In the genomic region with DNA sequence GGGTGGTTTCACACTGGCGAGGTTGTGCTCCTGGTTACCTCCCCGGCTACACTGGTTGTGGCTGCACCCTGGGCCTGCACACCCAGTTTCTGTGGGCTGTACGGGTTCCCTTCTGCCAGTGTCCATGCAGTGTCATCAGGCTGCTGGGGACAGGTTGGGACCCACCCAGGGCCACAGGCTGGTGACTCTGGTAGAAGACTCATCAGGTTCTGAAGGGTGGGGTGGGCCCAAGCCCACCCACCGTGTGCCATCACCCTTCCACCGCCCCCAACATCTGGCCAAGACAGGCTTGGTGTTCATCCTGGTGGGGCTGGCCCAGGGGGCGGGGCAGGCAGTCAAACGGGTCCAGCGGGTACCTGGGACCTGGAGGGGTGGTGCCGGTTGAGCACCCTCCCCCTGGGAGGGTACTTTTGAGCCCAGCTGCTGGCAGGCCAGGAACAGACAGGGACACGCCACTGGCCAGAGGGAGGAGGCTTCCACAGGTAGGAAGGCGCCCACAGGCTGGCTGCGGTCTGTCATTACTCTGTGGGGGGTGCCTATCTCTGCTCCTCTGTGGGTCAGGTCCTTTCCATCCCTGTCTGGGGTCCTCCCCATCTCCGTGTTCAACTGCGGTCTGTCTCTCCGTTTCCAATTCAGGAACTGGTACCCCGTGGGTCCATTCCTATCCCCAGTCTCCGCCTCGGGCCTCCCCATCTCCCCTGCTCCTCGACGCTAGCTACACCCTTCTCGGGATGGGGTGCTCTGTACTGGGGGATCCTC, we compare ENCODE assay signal across 9 cellular contexts. TPM values are rescaled to one million over a fixed set of nuclear protein-coding genes. Genes with fewer than 3 reads are reported as not detected.
DNase-seq lines count a peak whose midpoint lies in the region; FAIRE-seq and TF ChIP-seq lines count a peak whose summit lies in the region.
"Had no signal": no experiment of that assay in that cellular context is flagged by ENCODE, and none has a peak within 500 bp of the region (broad histone marks: within the 10 kb centered on the region; RNA-seq: fewer than 3 reads in every experiment).

A gene (plus strand): TSS at position 437 of the 759 bp plus-strand sequence. CDS start 434 bp downstream, outside the sequence.

- H2AFZ ChIP-seq in trophoblast cell (ENCODE audit: insufficient read depth, low read length, poor library complexity) = peak within 1 kb of the TSS; percentile 57

- H3K23ac ChIP-seq in trophoblast cell (ENCODE audit: low read length) = no peak within 1 kb of the TSS

- peak within 1 kb of the TSS; percentile 32 for H4K12ac ChIP-seq in trophoblast cell (ENCODE audit: low read depth, low read length)

- peaks cover 8% of the 10 kb centered on the region for H3K79me1 ChIP-seq in trophoblast cell (ENCODE audit: low read length)

- H3K18ac ChIP-seq in trophoblast cell (ENCODE audit: low read length) = peak within 1 kb of the TSS; percentile 71

- H3K27ac Mint-ChIP-seq in activated T-helper 1 cell treated with anti-CD3 and anti-CD28 coated beads, Interleukin-12 subunit alpha, Interleukin-12 subunit beta, Interleukin-2, Interleukin-4 antibody, amounts not matched to agents 30 ng/mL and 10 ng/mL and 1 ng/mL, durations not matched to agents 14 hours and 24 hours and 36 hours = no peak within 1 kb of the TSS

- peak within 1 kb of the TSS; percentile 24 for H3K9ac ChIP-seq in trophoblast cell (ENCODE audit: low read length)

- peaks cover 37 to 40% of the 10 kb centered on the region in 2 experiments for H3K36me3 ChIP-seq in trophoblast cell (ENCODE audit: control insufficient read depth in 1 of 2, insufficient read depth in 2 of 2, low read length in 2 of 2)

- H3K4me3 ChIP-seq in LNCaP clone FGC (ENCODE audit: low read depth, low read length) (peak within 1 kb of the TSS; percentile 56), epithelial cell of esophagus (ENCODE audit: low read length) (peak within 1 kb of the TSS; percentile 69), trophoblast cell (ENCODE audit: low read depth, low read length) (peak within 1 kb of the TSS; percentile 41)

- H3K4me3 Mint-ChIP-seq in activated T-helper 1 cell treated with anti-CD3 and anti-CD28 coated beads, Interleukin-12 subunit alpha, Interleukin-12 subunit beta, Interleukin-2, Interleukin-4 antibody, amounts not matched to agents 30 ng/mL and 10 ng/mL and 1 ng/mL, durations not matched to agents 14 hours and 24 hours and 36 hours = no peak within 1 kb of the TSS

- H3K14ac ChIP-seq in trophoblast cell (ENCODE audit: low read length) = peak within 1 kb of the TSS; percentile 73

- H3K9me3 Mint-ChIP-seq in activated T-helper 1 cell treated with anti-CD3 and anti-CD28 coated beads, Interleukin-12 subunit alpha, Interleukin-12 subunit beta, Interleukin-2, Interleukin-4 antibody, amounts not matched to agents 30 ng/mL and 10 ng/mL and 1 ng/mL, durations not matched to agents 14 hours and 24 hours and 36 hours = no peaks in the 10 kb centered on the region

- H2BK5ac ChIP-seq in trophoblast cell (ENCODE audit: low read depth, low read length, poor library complexity) = no peak within 1 kb of the TSS

- peak within 1 kb of the TSS; percentile 54 for H4K91ac ChIP-seq in trophoblast cell (ENCODE audit: low read depth, low read length)

- H3K4me2 ChIP-seq in trophoblast cell (ENCODE audit: low read length) = peak within 1 kb of the TSS; percentile 57

- no peaks in the 10 kb centered on the region for H3K9me3 ChIP-seq in trophoblast cell (ENCODE audit: insufficient read depth, low read depth, low read length)

- no peak within 1 kb of the TSS for H3K27ac ChIP-seq in trophoblast cell (ENCODE audit: low read depth, low read length)

- H3K4me1 ChIP-seq in trophoblast cell (ENCODE audit: control insufficient read depth in 1 of 2, insufficient read depth in 2 of 2, low read length in 2 of 2) = peaks cover 22 to 31% of the 10 kb centered on the region in 2 experiments

- H2AK5ac ChIP-seq in trophoblast cell (ENCODE audit: low read length) = peak within 1 kb of the TSS; percentile 57

- no peak within 1 kb of the TSS for H3K4ac ChIP-seq in trophoblast cell (ENCODE audit: low read depth, low read length)

- peaks cover 30% of the 10 kb centered on the region for H3K36me3 Mint-ChIP-seq in activated T-helper 1 cell treated with anti-CD3 and anti-CD28 coated beads, Interleukin-12 subunit alpha, Interleukin-12 subunit beta, Interleukin-2, Interleukin-4 antibody, amounts not matched to agents 30 ng/mL and 10 ng/mL and 1 ng/mL, durations not matched to agents 14 hours and 24 hours and 36 hours (ENCODE audit: low read depth)

- DNase-seq in DMS 273 (lab: John Stamatoyannopoulos, UW; ENCODE audit: unreplicated experiment) (peak; percentile 83), DMS 273 treated with DMSO at 0.1 percent for 48 hours (lab: John Stamatoyannopoulos, UW) (no peak), LNCaP clone FGC (ENCODE audit: low read depth) (peak; percentile 77), epithelial cell of esophagus (ENCODE audit: low read depth) (peak; percentile 94), trophoblast cell (peak; percentile 78 to 83), H54 (ENCODE audit: insufficient read length, low spot score) (no peak), urothelium cell line (ENCODE audit: low spot score) (no peak)
- no peak for DNase-seq in activated T-helper 1 cell treated with anti-CD3 and anti-CD28 coated beads, Interleukin-12 subunit alpha, Interleukin-12 subunit beta, Interleukin-2, Interleukin-4 antibody, amounts not matched to agents 30 ng/mL and 10 ng/mL and 1 ng/mL, durations not matched to agents 14 hours and 24 hours and 36 hours (ENCODE audit: low spot score)

- peaks cover 15% of the 10 kb centered on the region for H3K27me3 ChIP-seq in trophoblast cell (ENCODE audit: insufficient read depth, low read length)

- H3K79me2 ChIP-seq in trophoblast cell (ENCODE audit: control insufficient read depth, insufficient read depth, low read length, poor library complexity) = peaks cover 3% of the 10 kb centered on the region

- H3K27me3 Mint-ChIP-seq in activated T-helper 1 cell treated with anti-CD3 and anti-CD28 coated beads, Interleukin-12 subunit alpha, Interleukin-12 subunit beta, Interleukin-2, Interleukin-4 antibody, amounts not matched to agents 30 ng/mL and 10 ng/mL and 1 ng/mL, durations not matched to agents 14 hours and 24 hours and 36 hours (ENCODE audit: insufficient read depth) = peaks cover 5% of the 10 kb centered on the region

- peaks cover 19% of the 10 kb centered on the region for H3K4me1 Mint-ChIP-seq in activated T-helper 1 cell treated with anti-CD3 and anti-CD28 coated beads, Interleukin-12 subunit alpha, Interleukin-12 subunit beta, Interleukin-2, Interleukin-4 antibody, amounts not matched to agents 30 ng/mL and 10 ng/mL and 1 ng/mL, durations not matched to agents 14 hours and 24 hours and 36 hours (ENCODE audit: low read depth)

- FAIRE-seq in H54 (lab: Jason Lieb, UNC) (no peak), urothelium cell line (lab: Jason Lieb, UNC) (no peak)

- no CpG with 5 or more reads among the region's 21 CpGs for WGBS in trophoblast cell (ENCODE audit: extremely low coverage, insufficient coverage, insufficient read length)

- peak within 1 kb of the TSS; percentile 10 for H2BK120ac ChIP-seq in trophoblast cell (ENCODE audit: insufficient read depth, low read length, poor library complexity)

- peak within 1 kb of the TSS; percentile 23 for H2BK12ac ChIP-seq in trophoblast cell (ENCODE audit: low read length)

- H4K8ac ChIP-seq in trophoblast cell (ENCODE audit: low read depth, low read length) = peak within 1 kb of the TSS; percentile 82

- TF ChIP-seq CTCF in LNCaP clone FGC (IDR thresholded peaks at IDR 0.05; ENCODE audit: control insufficient read depth, extremely low read depth, insufficient read depth) = no peak
- TF ChIP-seq CTCF in epithelial cell of esophagus (IDR thresholded peaks at IDR 0.05; ENCODE audit: insufficient read depth, low read depth, low read length, missing control alignments) = no peak

- intact Hi-C loops in activated T-helper 1 cell treated with anti-CD3 and anti-CD28 coated beads, Interleukin-12 subunit alpha, Interleukin-12 subunit beta, Interleukin-2, Interleukin-4 antibody, amounts not matched to agents 30 ng/mL and 10 ng/mL and 1 ng/mL, durations not matched to agents 14 hours and 24 hours and 36 hours (cut with micrococcal nuclease) = no loop called here

- TF ChIP-seq POLR2A in H54 (IDR thresholded peaks at IDR 0.05; ENCODE audit: low read depth, low read length) = no peak

RNA-seq across cellular contexts. Expression of the gene that starts here (rescaled TPM):
- polyA plus RNA-seq in trophoblast cell (2013) = 0.71 and 0.76 TPM in 2 replicates
- total RNA-seq in activated T-helper 1 cell treated with anti-CD3 and anti-CD28 coated beads, Interleukin-12 subunit alpha, Interleukin-12 subunit beta, Interleukin-2, Interleukin-4 antibody, amounts not matched to agents 30 ng/mL and 10 ng/mL and 1 ng/mL, durations not matched to agents 14 hours and 24 hours and 36 hours = 0.65 and 1.6 TPM in 2 replicates
- total RNA-seq: A172 had no signal

Comparison
In these comparisons a context has a peak if more than half of its experiments do, and no peak if none do; other contexts are left out.
1. DNase-seq: peak in DMS 273 (single experiment), LNCaP clone FGC (single experiment), epithelial cell of esophagus (single experiment) and trophoblast cell (2 of 2); none in DMS 273 treated with DMSO at 0.1 percent for 48 hours (single experiment), H54 (single experiment), activated T-helper 1 cell treated with anti-CD3 and anti-CD28 coated beads, Interleukin-12 subunit alpha, Interleukin-12 subunit beta, Interleukin-2, Interleukin-4 antibody, amounts not matched to agents 30 ng/mL and 10 ng/mL and 1 ng/mL, durations not matched to agents 14 hours and 24 hours and 36 hours (single experiment) and urothelium cell line (single experiment).
2. Peak in every context shown above with its lines, with median percentiles within 50 percentile points of each other: H3K4me3 ChIP-seq.